31 cellular contexts compared by ENCODE assay signal in genomic region chr1:118998171-118998570, GRCh38. TPM values are rescaled to one million over a fixed set of nuclear protein-coding genes. Genes with fewer than 3 reads are reported as not detected.
"Had no signal": no experiment of that assay in that cellular context is flagged by ENCODE, and none has a peak within 500 bp of the region (broad histone marks: within the 10 kb centered on the region; RNA-seq: fewer than 3 reads in every experiment).

No MANE protein-coding gene starts in this region.

- H3K4me2 ChIP-seq: SK-N-SH had no signal

- H3K4me3 Mint-ChIP-seq: activated CD4-positive, alpha-beta memory T cell treated with anti-CD3 and anti-CD28 coated beads for 36 hours; activated CD4-positive, alpha-beta T cell treated with anti-CD3 and anti-CD28 coated beads, Interleukin-2, amount 10 ng/mL, durations not matched to agents 24 days and 14 days; activated naive CD8-positive, alpha-beta T cell treated with anti-CD3 and anti-CD28 coated beads, Interleukin-2, amount 50 U/mL, for 24 hours; activated T-cell treated with anti-CD3 and anti-CD28 coated beads, Interleukin-2, amount 50 U/mL, for 4 hours; brain; central memory CD8-positive, alpha-beta T cell had no signal

- H3K27ac ChIP-seq: ascending aorta had no signal

- H3K36me3 Mint-ChIP-seq: activated CD4-positive, alpha-beta memory T cell treated with anti-CD3 and anti-CD28 coated beads for 36 hours; brain; WTC11 had no signal

- ATAC-seq: activated naive CD4-positive, alpha-beta T cell treated with anti-CD3 and anti-CD28 coated beads, Interleukin-2, amount 50 U/mL, for 72 hours; activated naive CD8-positive, alpha-beta T cell treated with anti-CD3 and anti-CD28 coated beads, Interleukin-2, amount 50 U/mL, for 24 hours; activated T-cell treated with anti-CD3 and anti-CD28 coated beads, Interleukin-2, amount 50 U/mL, for 4 hours; Panc1; Right ventricle myocardium inferior; T-helper 17 cell; WTC11 had no signal

- H3K36me3 ChIP-seq: ascending aorta had no signal

- DNase-seq: activated CD4-positive, alpha-beta memory T cell treated with anti-CD3 and anti-CD28 coated beads for 36 hours; activated CD4-positive, alpha-beta T cell treated with anti-CD3 and anti-CD28 coated beads for 1 hour; activated CD4-positive, alpha-beta T cell treated with anti-CD3 and anti-CD28 coated beads, Interleukin-2, amount 10 ng/mL, durations not matched to agents 24 days and 14 days; activated CD8-positive, alpha-beta memory T cell treated with anti-CD3 and anti-CD28 coated beads for 24 hours; activated effector memory CD4-positive, alpha-beta T cell treated with anti-CD3 and anti-CD28 coated beads, Interleukin-2, amount 50 U/mL, for 16 hours; activated naive CD4-positive, alpha-beta T cell treated with Interleukin-2 at 50 U/mL for 16 hours; activated naive CD8-positive, alpha-beta T cell treated with anti-CD3 and anti-CD28 coated beads, Interleukin-2, amount 50 U/mL, for 24 hours; activated T-cell treated with anti-CD3 and anti-CD28 coated beads, Interleukin-2, amount 50 U/mL, for 4 hours; amniotic stem cell; NCI-H1092; NCI-H1417; NCI-H1694; NCI-H2029; NCI-H2107; NCI-H2171 treated with DMSO at 0.1 percent for 48 hours; NCI-H226; NCI-H526 treated with DMSO at 0.1 percent for 48 hours; NK-92 treated with Interleukin-12 subunit alpha and Interleukin-12 subunit beta, amount 100 ng/mL, for 24 hours; OCI-M1; RPMI8226; SK-N-SH; T-helper 17 cell; T-helper 9 cell had no signal

- H3K4me3 ChIP-seq: ascending aorta had no signal

- H3K9me3 ChIP-seq: ascending aorta, SK-N-SH had no signal

- H3K9ac ChIP-seq: SK-N-SH had no signal

- H3K9me3 Mint-ChIP-seq: activated CD4-positive, alpha-beta memory T cell treated with anti-CD3 and anti-CD28 coated beads for 36 hours; activated naive CD8-positive, alpha-beta T cell treated with anti-CD3 and anti-CD28 coated beads, Interleukin-2, amount 50 U/mL, for 24 hours; central memory CD8-positive, alpha-beta T cell; WTC11 had no signal

- H3K27ac Mint-ChIP-seq: activated CD4-positive, alpha-beta memory T cell treated with anti-CD3 and anti-CD28 coated beads for 36 hours; activated CD4-positive, alpha-beta T cell treated with anti-CD3 and anti-CD28 coated beads, Interleukin-2, amount 10 ng/mL, durations not matched to agents 24 days and 14 days; activated naive CD4-positive, alpha-beta T cell treated with anti-CD3 and anti-CD28 coated beads, Interleukin-2, amount 50 U/mL, for 72 hours; activated naive CD8-positive, alpha-beta T cell treated with anti-CD3 and anti-CD28 coated beads, Interleukin-2, amount 50 U/mL, for 24 hours; brain; T-helper 17 cell; WTC11 had no signal

RNA-seq across cellular contexts. Expression of gene TBX15, which starts 10.0 kb away (rescaled TPM):
- total RNA-seq: activated CD4-positive, alpha-beta memory T cell treated with anti-CD3 and anti-CD28 coated beads for 36 hours; activated CD4-positive, alpha-beta T cell treated with anti-CD3 and anti-CD28 coated beads, Interleukin-2, amount 10 ng/mL, durations not matched to agents 24 days and 14 days; activated naive CD4-positive, alpha-beta T cell treated with anti-CD3 and anti-CD28 coated beads, Interleukin-2, amount 50 U/mL, for 72 hours; activated T-cell treated with anti-CD3 and anti-CD28 coated beads, Interleukin-2, amount 50 U/mL, for 4 hours; NCI-H460; T-helper 17 cell had no signal
